In the genomic region with DNA sequence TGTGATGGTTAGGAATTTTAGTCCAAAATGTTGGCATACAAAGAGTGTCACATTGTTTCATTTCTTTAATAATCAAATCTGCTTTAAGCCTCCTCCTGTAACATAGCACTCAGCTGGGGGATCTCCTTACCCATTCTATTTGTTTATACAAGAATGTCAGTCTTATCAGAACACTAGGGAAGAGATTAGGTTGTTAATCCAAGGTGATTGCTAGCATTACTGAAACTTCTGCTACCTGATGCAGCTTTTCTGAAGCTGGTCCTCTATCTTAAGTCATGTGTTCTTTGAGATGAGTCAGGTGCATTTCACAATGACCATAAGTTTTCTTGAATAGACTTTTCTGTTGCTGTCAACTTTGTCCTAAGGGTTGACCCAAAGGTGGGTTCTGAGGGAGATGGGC, we compare ENCODE assay signal across 34 cellular contexts.
"Had no signal": no experiment of that assay in that cellular context is flagged by ENCODE, and none has a peak within 500 bp of the region (broad histone marks: within the 10 kb centered on the region; RNA-seq: fewer than 3 reads in every experiment).

No MANE protein-coding gene starts in this region.

- H3K9me3 Mint-ChIP-seq: activated naive CD4-positive, alpha-beta T cell treated with anti-CD3 and anti-CD28 coated beads, Interleukin-2, amount 10 ng/mL, durations not matched to agents 7 days and 5 days; activated naive CD8-positive, alpha-beta T cell treated with anti-CD3 and anti-CD28 coated beads, Interleukin-2, amount 50 U/mL, for 24 hours had no signal

- H3K4me3 ChIP-seq: ascending aorta, SJCRH30, SK-N-MC had no signal

- DNase-seq: activated CD4-positive, alpha-beta memory T cell treated with anti-CD3 and anti-CD28 coated beads, Interleukin-2, amount 10 ng/mL, durations not matched to agents 7 days and 5 days; activated CD4-positive, alpha-beta T cell treated with anti-CD3 and anti-CD28 coated beads for 1 hour; activated CD4-positive, alpha-beta T cell treated with anti-CD3 and anti-CD28 coated beads for 48 hours; activated CD4-positive, CD25-positive, alpha-beta regulatory T cell; activated CD8-positive, alpha-beta memory T cell treated with anti-CD3 and anti-CD28 coated beads for 24 hours; activated CD8-positive, alpha-beta memory T cell treated with anti-CD3 and anti-CD28 coated beads, Interleukin-2, amount 10 ng/mL, durations not matched to agents 7 days and 5 days; activated CD8-positive, alpha-beta memory T cell treated with anti-CD3 and anti-CD28 coated beads, Interleukin-2, amount 50 U/mL, for 48 hours; activated effector memory CD4-positive, alpha-beta T cell treated with Interleukin-2 at 50 U/mL for 16 hours; activated naive CD4-positive, alpha-beta T cell treated with anti-CD3 and anti-CD28 coated beads, Interleukin-2, amount 10 ng/mL, durations not matched to agents 7 days and 5 days; activated naive CD8-positive, alpha-beta T cell treated with anti-CD3 and anti-CD28 coated beads, Interleukin-2, amount 50 U/mL, for 24 hours; activated T-cell treated with anti-CD3 and anti-CD28 coated beads, Interleukin-2, amount 50 U/mL, for 48 hours; amniotic stem cell; caudate nucleus; cerebellar nuclear complex; MV-4-11; NCI-H1092; NCI-H146; NCI-H187; NCI-H2029 treated with DMSO at 0.1 percent for 48 hours; NCI-H2107; NCI-H2171; NCI-H446; NCI-H510A treated with DMSO at 0.1 percent for 48 hours; NCI-H526 treated with DMSO at 0.1 percent for 48 hours; NCI-H774; SHP77; SJCRH30; T1000; WERI-Rb-1 had no signal

- H3K36me3 ChIP-seq: ascending aorta, SJCRH30, WERI-Rb-1 had no signal

- H3K4me3 Mint-ChIP-seq: activated CD4-positive, alpha-beta memory T cell treated with anti-CD3 and anti-CD28 coated beads, Interleukin-2, amount 10 ng/mL, durations not matched to agents 7 days and 5 days; activated CD8-positive, alpha-beta memory T cell treated with anti-CD3 and anti-CD28 coated beads, Interleukin-2, amount 10 ng/mL, durations not matched to agents 7 days and 5 days; activated naive CD4-positive, alpha-beta T cell treated with anti-CD3 and anti-CD28 coated beads, Interleukin-2, amount 10 ng/mL, durations not matched to agents 7 days and 5 days; activated naive CD8-positive, alpha-beta T cell; activated naive CD8-positive, alpha-beta T cell treated with anti-CD3 and anti-CD28 coated beads, Interleukin-2, amount 50 U/mL, for 24 hours had no signal

- H3K27ac ChIP-seq: ascending aorta, KMS-11, SJCRH30, SK-N-MC, WERI-Rb-1 had no signal

- H3K36me3 Mint-ChIP-seq: activated CD8-positive, alpha-beta memory T cell treated with anti-CD3 and anti-CD28 coated beads, Interleukin-2, amount 10 ng/mL, durations not matched to agents 7 days and 5 days; activated naive CD4-positive, alpha-beta T cell treated with anti-CD3 and anti-CD28 coated beads, Interleukin-2, amount 10 ng/mL, durations not matched to agents 7 days and 5 days; activated naive CD8-positive, alpha-beta T cell had no signal

- H3K4me1 Mint-ChIP-seq: activated CD4-positive, alpha-beta memory T cell treated with anti-CD3 and anti-CD28 coated beads, Interleukin-2, amount 10 ng/mL, durations not matched to agents 7 days and 5 days; activated CD8-positive, alpha-beta memory T cell treated with anti-CD3 and anti-CD28 coated beads, Interleukin-2, amount 10 ng/mL, durations not matched to agents 7 days and 5 days; activated naive CD4-positive, alpha-beta T cell treated with anti-CD3 and anti-CD28 coated beads, Interleukin-2, amount 10 ng/mL, durations not matched to agents 7 days and 5 days; activated naive CD8-positive, alpha-beta T cell treated with anti-CD3 and anti-CD28 coated beads, Interleukin-2, amount 50 U/mL, for 24 hours had no signal

- H3K27ac Mint-ChIP-seq: activated CD4-positive, alpha-beta memory T cell treated with anti-CD3 and anti-CD28 coated beads, Interleukin-2, amount 10 ng/mL, durations not matched to agents 7 days and 5 days; activated CD8-positive, alpha-beta memory T cell treated with anti-CD3 and anti-CD28 coated beads, Interleukin-2, amount 10 ng/mL, durations not matched to agents 7 days and 5 days; activated naive CD4-positive, alpha-beta T cell treated with anti-CD3 and anti-CD28 coated beads, Interleukin-2, amount 10 ng/mL, durations not matched to agents 7 days and 5 days; activated naive CD8-positive, alpha-beta T cell; activated naive CD8-positive, alpha-beta T cell treated with anti-CD3 and anti-CD28 coated beads, Interleukin-2, amount 50 U/mL, for 24 hours had no signal

- ATAC-seq: activated CD8-positive, alpha-beta memory T cell treated with anti-CD3 and anti-CD28 coated beads, Interleukin-2, amount 10 ng/mL, durations not matched to agents 7 days and 5 days; activated naive CD8-positive, alpha-beta T cell treated with anti-CD3 and anti-CD28 coated beads, Interleukin-2, amount 50 U/mL, for 24 hours; Panc1 had no signal

- H3K27me3 ChIP-seq: ascending aorta, SJCRH30 had no signal

- H3K27me3 Mint-ChIP-seq: activated naive CD4-positive, alpha-beta T cell treated with anti-CD3 and anti-CD28 coated beads, Interleukin-2, amount 10 ng/mL, durations not matched to agents 7 days and 5 days; activated naive CD8-positive, alpha-beta T cell had no signal

- H3K9me3 ChIP-seq: ascending aorta, SJCRH30 had no signal

- H3K4me1 ChIP-seq: ascending aorta, SJCRH30 had no signal
